Comparison of ENCODE assay signal across 1 cellular context in the genomic region with DNA sequence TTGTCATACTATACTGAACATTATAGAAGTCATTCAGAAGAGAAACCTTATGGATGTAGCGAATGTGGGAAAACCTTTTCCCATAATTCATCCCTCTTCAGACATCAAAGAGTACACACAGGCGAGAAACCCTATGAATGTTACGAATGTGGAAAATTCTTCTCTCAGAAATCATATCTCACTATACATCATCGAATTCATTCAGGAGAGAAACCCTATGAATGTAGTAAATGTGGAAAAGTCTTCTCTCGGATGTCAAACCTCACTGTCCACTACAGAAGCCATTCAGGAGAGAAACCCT.
TF ChIP-seq lines count a peak whose summit lies in the region.

No MANE protein-coding gene starts in this region.

TF ChIP-seq in liver, 16 proteins besides CTCF, POLR2A, EP300 and RAD21 (continued from another document):
- TF ChIP-seq TAF1 (conservative IDR thresholded peaks at IDR 0.05) (no peak), HNF4G (IDR thresholded peaks at IDR 0.05) (no peak), SP1 (IDR thresholded peaks at IDR 0.05) (no peak), FOXA1 (IDR thresholded peaks at IDR 0.05) (no peak), GABPA (IDR thresholded peaks at IDR 0.05 in 1 of 2, conservative IDR thresholded peaks at IDR 0.05 in 1 of 2) (no peak), EGR1 (IDR thresholded peaks at IDR 0.05; ENCODE audit: low read depth in 2 of 2) (no peak)
- TF ChIP-seq, protein P1, sequence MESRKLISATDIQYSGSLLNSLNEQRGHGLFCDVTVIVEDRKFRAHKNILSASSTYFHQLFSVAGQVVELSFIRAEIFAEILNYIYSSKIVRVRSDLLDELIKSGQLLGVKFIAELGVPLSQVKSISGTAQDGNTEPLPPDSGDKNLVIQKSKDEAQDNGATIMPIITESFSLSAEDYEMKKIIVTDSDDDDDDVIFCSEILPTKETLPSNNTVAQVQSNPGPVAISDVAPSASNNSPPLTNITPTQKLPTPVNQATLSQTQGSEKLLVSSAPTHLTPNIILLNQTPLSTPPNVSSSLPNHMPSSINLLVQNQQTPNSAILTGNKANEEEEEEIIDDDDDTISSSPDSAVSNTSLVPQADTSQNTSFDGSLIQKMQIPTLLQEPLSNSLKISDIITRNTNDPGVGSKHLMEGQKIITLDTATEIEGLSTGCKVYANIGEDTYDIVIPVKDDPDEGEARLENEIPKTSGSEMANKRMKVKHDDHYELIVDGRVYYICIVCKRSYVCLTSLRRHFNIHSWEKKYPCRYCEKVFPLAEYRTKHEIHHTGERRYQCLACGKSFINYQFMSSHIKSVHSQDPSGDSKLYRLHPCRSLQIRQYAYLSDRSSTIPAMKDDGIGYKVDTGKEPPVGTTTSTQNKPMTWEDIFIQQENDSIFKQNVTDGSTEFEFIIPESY (IDR thresholded peaks at IDR 0.05) = no peak
- TF ChIP-seq, protein P2, sequence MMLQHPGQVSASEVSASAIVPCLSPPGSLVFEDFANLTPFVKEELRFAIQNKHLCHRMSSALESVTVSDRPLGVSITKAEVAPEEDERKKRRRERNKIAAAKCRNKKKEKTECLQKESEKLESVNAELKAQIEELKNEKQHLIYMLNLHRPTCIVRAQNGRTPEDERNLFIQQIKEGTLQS (IDR thresholded peaks at IDR 0.05) = no peak
- TF ChIP-seq, protein P3, sequence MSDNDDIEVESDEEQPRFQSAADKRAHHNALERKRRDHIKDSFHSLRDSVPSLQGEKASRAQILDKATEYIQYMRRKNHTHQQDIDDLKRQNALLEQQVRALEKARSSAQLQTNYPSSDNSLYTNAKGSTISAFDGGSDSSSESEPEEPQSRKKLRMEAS (IDR thresholded peaks at IDR 0.05) = no peak
